In genomic region chr1:175530981-175531380, GRCh38 we compare ENCODE assay signal across 22 cellular contexts.
"Had no signal": no experiment of that assay in that cellular context is flagged by ENCODE, and none has a peak within 500 bp of the region (broad histone marks: within the 10 kb centered on the region; RNA-seq: fewer than 3 reads in every experiment).

No MANE protein-coding gene starts in this region.

- H3K4me2 ChIP-seq: smooth muscle cell had no signal

- H3K4me3 ChIP-seq: body of pancreas, sigmoid colon, smooth muscle cell, testis, uterus had no signal

- DNase-seq: activated CD4-positive, alpha-beta memory T cell treated with anti-CD3 and anti-CD28 coated beads, Interleukin-2, amount 10 ng/mL, durations not matched to agents 7 days and 5 days; activated CD4-positive, alpha-beta T cell treated with anti-CD3 and anti-CD28 coated beads, Interleukin-2, amount 10 ng/mL, durations not matched to agents 24 days and 14 days; activated CD8-positive, alpha-beta memory T cell treated with anti-CD3 and anti-CD28 coated beads, Interleukin-2, amount 10 ng/mL, durations not matched to agents 7 days and 5 days; activated gamma-delta T cell treated with Interleukin-2 at 50 U/mL for 16 hours; body of pancreas; effector CD8-positive, alpha-beta T cell; erythroblast; foreskin fibroblast; immature natural killer cell; kidney glomerular epithelial cell; mesenchymal stem cell; naive B cell; nucleus accumbens; sigmoid colon; stimulated activated CD4-positive, alpha-beta T cell treated with anti-CD3 and anti-CD28 coated beads, Interleukin-15, amount 100 ng/mL, for 24 hours; stimulated activated CD8-positive, alpha-beta memory T cell treated with anti-CD3 and anti-CD28 coated beads, Interleukin-4, amount 100 ng/mL, for 48 hours; stimulated activated naive B cell treated with anti-CD40 and anti-IgM and Interleukin-4, amounts not matched to agents 10 μg/mL and 1 μg/mL and 100 μg/mL, for 72 hours; T-helper 2 cell; testis; trophoblast cell; uterus had no signal

- H3K36me3 ChIP-seq: sigmoid colon, uterus had no signal

- H3K27ac ChIP-seq: body of pancreas, sigmoid colon, testis, uterus had no signal

- H3K4me1 ChIP-seq: body of pancreas, sigmoid colon, testis, uterus had no signal

- ATAC-seq: activated CD8-positive, alpha-beta memory T cell treated with anti-CD3 and anti-CD28 coated beads, Interleukin-2, amount 10 ng/mL, durations not matched to agents 7 days and 5 days; body of pancreas; stimulated activated naive B cell treated with anti-CD40 and anti-IgM and Interleukin-4, amounts not matched to agents 10 μg/mL and 1 μg/mL and 100 μg/mL, for 72 hours had no signal

- H3K27me3 ChIP-seq: body of pancreas, sigmoid colon, testis, uterus had no signal

- H3K9me3 ChIP-seq: body of pancreas, sigmoid colon, testis, uterus had no signal
